Comparison of ENCODE assay signal across 8 cellular contexts in the genomic region with DNA sequence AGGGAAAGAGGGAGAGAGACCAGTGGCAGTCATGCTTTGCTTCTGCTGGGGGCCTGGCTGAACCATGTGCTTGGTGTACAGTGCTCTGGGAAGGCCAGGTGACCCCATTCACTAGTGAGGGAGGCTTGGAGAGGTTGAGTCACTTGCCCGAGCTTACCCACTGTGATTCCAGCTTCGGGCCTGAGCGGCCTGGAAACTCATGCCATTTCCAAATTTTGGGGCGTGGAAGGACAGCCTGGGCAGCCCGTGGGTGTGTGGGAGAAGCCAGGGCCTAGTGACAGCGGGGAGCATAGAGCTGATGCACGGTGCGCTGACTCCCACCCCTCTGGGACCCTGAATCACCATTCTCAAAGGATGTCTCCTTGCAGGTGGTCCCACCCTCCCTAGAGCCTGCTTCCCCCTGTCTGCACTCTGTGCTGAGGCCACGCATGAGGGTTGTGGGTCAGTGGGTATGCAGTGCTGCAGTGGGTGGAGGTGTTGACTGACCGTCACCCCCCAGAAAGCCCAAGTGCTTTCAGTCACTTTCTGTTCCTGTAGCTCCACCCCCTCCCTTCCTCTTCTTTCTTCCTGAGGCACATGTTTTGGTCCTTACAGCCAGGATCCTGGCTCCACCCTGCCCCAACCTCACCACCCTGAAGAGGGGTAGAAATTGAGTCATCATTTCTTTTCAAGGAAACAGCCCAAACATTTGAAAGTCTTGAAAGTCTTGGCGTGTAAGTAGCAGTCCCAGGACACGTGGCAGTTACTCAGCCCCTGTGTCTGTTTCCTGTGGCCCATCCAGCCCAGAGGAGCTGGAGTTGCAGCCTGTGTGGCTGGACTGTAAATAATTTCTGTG.
DNase-seq lines count a peak whose midpoint lies in the region; ATAC-seq lines count a peak whose summit lies in the region.

No MANE protein-coding gene starts in this region.

- ATAC-seq in GM18520 (IDR thresholded peaks at IDR 0.05; ENCODE audit: unreplicated experiment) (peak; percentile 29), HG02885 (IDR thresholded peaks at IDR 0.05; ENCODE audit: poor library complexity, unreplicated experiment) (peak; percentile 33)

- DNase-seq in RKO (ENCODE audit: low spot score): peak; percentile 60
- DNase-seq in amniotic stem cell (lab: John Stamatoyannopoulos, UW): peak; percentile 83
- DNase-seq in kidney glomerular epithelial cell (lab: John Stamatoyannopoulos, UW): peak; percentile 47
- peak; percentile 42 to 66 for DNase-seq in stimulated activated CD4-positive, alpha-beta T cell treated with anti-CD3 and anti-CD28 coated beads, Interleukin-4, amount 100 ng/mL, for 48 hours (ENCODE audit: low read depth in 2 of 2)
- no peak for DNase-seq in putamen (ENCODE audit: low spot score)
- no peak for DNase-seq in NCI-H2107 treated with DMSO at 0.1 percent for 48 hours (lab: John Stamatoyannopoulos, UW; ENCODE audit: unreplicated experiment)

Comparison
In these comparisons a context has a peak if more than half of its experiments do, and no peak if none do; other contexts are left out.
1. DNase-seq: peak in RKO (single experiment), amniotic stem cell (single experiment), kidney glomerular epithelial cell (single experiment) and stimulated activated CD4-positive, alpha-beta T cell treated with anti-CD3 and anti-CD28 coated beads, Interleukin-4, amount 100 ng/mL, for 48 hours (2 of 2); none in putamen (single experiment) and NCI-H2107 treated with DMSO at 0.1 percent for 48 hours (single experiment).